Comparison of ENCODE assay signal across 8 cellular contexts in genomic region chr10:119207713-119208552, GRCh38. TPM values are rescaled to one million over a fixed set of nuclear protein-coding genes. Genes with fewer than 3 reads are reported as not detected.
DNase-seq lines count a peak whose midpoint lies in the region; ATAC-seq and TF ChIP-seq lines count a peak whose summit lies in the region.

No MANE protein-coding gene starts in this region.

- no peak overlapping the region for H3K4ac ChIP-seq in mesendoderm (ENCODE audit: low read depth, low read length)

- H2BK120ac ChIP-seq in mesendoderm (ENCODE audit: low read depth, low read length), result no peak overlapping the region

- POLR2A ChIA-PET in activated CD8-positive, alpha-beta T cell treated with anti-CD3 and anti-CD28 coated beads for 36 hours (lab: Charles Lee), result interaction anchor here (0.7 to 4.2 kb wide), 11 partner anchors 12 to 113 kb away, joined by 3 to 27 read pairs (median 5); no protein-coding TSS in a partner anchor

- CTCF ChIA-PET in Calu3 (lab: Charles Lee), result interaction anchor here (0.5 to 2.0 kb wide), 6 partner anchors 11 to 337 kb away, joined by 3 to 7 read pairs (median 4); no protein-coding TSS in a partner anchor
- CTCF ChIA-PET in activated CD8-positive, alpha-beta T cell treated with anti-CD3 and anti-CD28 coated beads for 36 hours (lab: Charles Lee), result interaction anchor here (0.7 to 5.5 kb wide), 37 partner anchors 9 to 336 kb away, joined by 3 to 49 read pairs (median 6); partner anchors contain the start of gene SFXN4

- H2BK5ac ChIP-seq in mesendoderm (ENCODE audit: low read length), result no peak overlapping the region

- H3K9ac ChIP-seq in GM23248 (peak overlapping the region; percentile 96), endodermal cell (ENCODE audit: extremely low read depth, low read length, poor library complexity, severe bottlenecking) (no peak overlapping the region), mesendoderm (ENCODE audit: low read length) (peak overlapping the region; percentile 63)

- H3K23ac ChIP-seq in mesendoderm (ENCODE audit: low read length), result no peak overlapping the region

- no TSS peak for BruUV-seq in Calu3 (replicated peaks; lab: Mats Ljungman, UMichigan)

- H3K9me3 ChIP-seq in GM23248 (ENCODE audit: low read depth) (no peaks in the 10 kb centered on the region), endodermal cell (ENCODE audit: control insufficient read depth, low read length) (no peaks in the 10 kb centered on the region)

- no peak overlapping the region for H3K18ac ChIP-seq in mesendoderm (ENCODE audit: low read length)

- H3K27me3 Mint-ChIP-seq in Calu3 (ENCODE audit: unreplicated experiment) (peaks cover 8% of the 10 kb centered on the region), endodermal cell (ENCODE audit: insufficient read depth) (peaks cover 18% of the 10 kb centered on the region)
- H3K27me3 Mint-ChIP-seq in activated CD8-positive, alpha-beta T cell treated with anti-CD3 and anti-CD28 coated beads for 36 hours, result no peaks in the 10 kb centered on the region

- H2BK15ac ChIP-seq in mesendoderm (replicated peaks; ENCODE audit: low read depth), result no peak overlapping the region

- intact Hi-C loops in Calu3 (cut with micrococcal nuclease; ENCODE audit: unreplicated experiment), result loop anchor here (10.0 kb wide), 1 partner anchor 67 kb away; no protein-coding TSS in a partner anchor
- intact Hi-C loops in activated CD8-positive, alpha-beta T cell treated with anti-CD3 and anti-CD28 coated beads for 36 hours (cut with micrococcal nuclease), result loop anchor here (2.0 to 5.0 kb wide), 4 partner anchors 63 to 389 kb away; partner anchors contain the start of gene TIAL1

- H3K4me1 ChIP-seq in GM23248 (ENCODE audit: insufficient read depth) (peaks cover 41% of the 10 kb centered on the region), endodermal cell (ENCODE audit: control insufficient read depth, insufficient read depth, low read length) (peaks cover 13% of the 10 kb centered on the region), mesendoderm (ENCODE audit: control insufficient read depth, low read depth, low read length) (peaks cover 8% of the 10 kb centered on the region)

- DNase-seq in Calu3 (peak; percentile 15), GM23248 (peak; percentile 82), NCI-H1092 (lab: John Stamatoyannopoulos, UW) (peak; percentile 14), endodermal cell (peak; percentile 87), mesendoderm (no peak), NCI-H226 (no peak)
- DNase-seq in activated CD8-positive, alpha-beta T cell treated with anti-CD3 and anti-CD28 coated beads for 36 hours, result peak; percentile 74
- peak; percentile 22 to 71 (median 45) for DNase-seq in stimulated activated naive CD4-positive, alpha-beta T cell (lab: John Stamatoyannopoulos, UW)

- H3K36me3 Mint-ChIP-seq in Calu3 (ENCODE audit: insufficient read depth, unreplicated experiment) (peaks cover 26% of the 10 kb centered on the region), endodermal cell (ENCODE audit: low read depth) (no peaks in the 10 kb centered on the region)
- no peaks in the 10 kb centered on the region for H3K36me3 Mint-ChIP-seq in activated CD8-positive, alpha-beta T cell treated with anti-CD3 and anti-CD28 coated beads for 36 hours (ENCODE audit: low read depth)

- H4K20me1 ChIP-seq in GM23248 (ENCODE audit: insufficient read depth), result no peaks in the 10 kb centered on the region

- TF ChIP-seq CTCF in Calu3 (IDR thresholded peaks at IDR 0.05; ENCODE audit: unreplicated experiment) (no peak), endodermal cell (conservative IDR thresholded peaks at IDR 0.05) (no peak)
- no peak for TF ChIP-seq CTCF in activated CD8-positive, alpha-beta T cell treated with anti-CD3 and anti-CD28 coated beads for 36 hours (IDR thresholded peaks at IDR 0.05)

- H3K56ac ChIP-seq in mesendoderm (ENCODE audit: low read length), result peak overlapping the region; percentile 73

- H3K27ac ChIP-seq in GM23248, result peak overlapping the region; percentile 84
- H3K27ac ChIP-seq in endodermal cell (ENCODE audit: low read depth, low read length), result peak overlapping the region; percentile 48
- H3K27ac ChIP-seq in mesendoderm (ENCODE audit: low read depth, low read length), result peak overlapping the region; percentile 17

- H3K9me2 ChIP-seq in GM23248 (ENCODE audit: insufficient read depth), result no peaks in the 10 kb centered on the region

- H3K9me3 Mint-ChIP-seq in Calu3 (ENCODE audit: low read depth, unreplicated experiment) (no peaks in the 10 kb centered on the region), endodermal cell (no peaks in the 10 kb centered on the region)
- H3K9me3 Mint-ChIP-seq in activated CD8-positive, alpha-beta T cell treated with anti-CD3 and anti-CD28 coated beads for 36 hours, result no peaks in the 10 kb centered on the region

- no peak overlapping the region for H3K27ac Mint-ChIP-seq in Calu3 (ENCODE audit: unreplicated experiment)
- peak overlapping the region; percentile 82 for H3K27ac Mint-ChIP-seq in activated CD8-positive, alpha-beta T cell treated with anti-CD3 and anti-CD28 coated beads for 36 hours
- H3K27ac Mint-ChIP-seq in endodermal cell, result no peak overlapping the region

- H3K36me3 ChIP-seq in GM23248 (ENCODE audit: low read depth), result no peaks in the 10 kb centered on the region
- H3K36me3 ChIP-seq in endodermal cell (ENCODE audit: control insufficient read depth, insufficient read depth, low read length), result no peaks in the 10 kb centered on the region
- H3K36me3 ChIP-seq in mesendoderm (ENCODE audit: control insufficient read depth, insufficient read depth, low read length), result no peaks in the 10 kb centered on the region

- H3K4me2 ChIP-seq in GM23248 (ENCODE audit: unreplicated experiment), result peak overlapping the region; percentile 99
- H3K4me2 ChIP-seq in mesendoderm (ENCODE audit: low read length), result peak overlapping the region; percentile 23

- in situ Hi-C loops in GM23248 (cut with MboI), result no loop called here

- H3K4me3 Mint-ChIP-seq in Calu3 (ENCODE audit: low read depth, unreplicated experiment), result peak overlapping the region; percentile 83
- peak overlapping the region; percentile 88 for H3K4me3 Mint-ChIP-seq in activated CD8-positive, alpha-beta T cell treated with anti-CD3 and anti-CD28 coated beads for 36 hours
- H3K4me3 Mint-ChIP-seq in endodermal cell, result peak overlapping the region; percentile 66

- no peak overlapping the region for H4K8ac ChIP-seq in mesendoderm (ENCODE audit: low read depth, low read length)

- peak; percentile 2 for ATAC-seq in activated CD8-positive, alpha-beta T cell treated with anti-CD3 and anti-CD28 coated beads for 36 hours

- no peaks in the 10 kb centered on the region for H3K27me3 ChIP-seq in GM23248 (replicated peaks; ENCODE audit: insufficient read depth)
- H3K27me3 ChIP-seq in endodermal cell (ENCODE audit: control insufficient read depth, insufficient read depth, low read length, poor library complexity, severe bottlenecking), result peaks cover 15% of the 10 kb centered on the region
- H3K27me3 ChIP-seq in mesendoderm (ENCODE audit: insufficient read depth, low read length, poor library complexity), result peaks cover 8% of the 10 kb centered on the region

- H2AFZ ChIP-seq in GM23248, result peak overlapping the region; percentile 57

- peaks cover 19% of the 10 kb centered on the region for H3K4me1 Mint-ChIP-seq in Calu3 (ENCODE audit: low read depth, unreplicated experiment)
- peaks cover 41% of the 10 kb centered on the region for H3K4me1 Mint-ChIP-seq in activated CD8-positive, alpha-beta T cell treated with anti-CD3 and anti-CD28 coated beads for 36 hours (ENCODE audit: low read depth)
- H3K4me1 Mint-ChIP-seq in endodermal cell, result peaks cover 53% of the 10 kb centered on the region

- peaks cover 50% of the 10 kb centered on the region for H3K79me2 ChIP-seq in GM23248 (ENCODE audit: insufficient read depth)
- no peaks in the 10 kb centered on the region for H3K79me2 ChIP-seq in mesendoderm (ENCODE audit: control insufficient read depth, insufficient read depth, low read length)

- no peak overlapping the region for H2AK5ac ChIP-seq in mesendoderm (ENCODE audit: low read length)

- H3K4me3 ChIP-seq in GM23248 (peak overlapping the region; percentile 86), endodermal cell (ENCODE audit: low read length) (peak overlapping the region; percentile 86), mesendoderm (ENCODE audit: low read length) (peak overlapping the region; percentile 46)

- H4K5ac ChIP-seq in mesendoderm (ENCODE audit: low read length), result no peak overlapping the region

- WGBS in GM23248 (ENCODE audit: low coverage in 1 of 2, low lambda C conversion rate in 2 of 2, missing lambda C conversion rate in 2 of 2), 2 experiments, result 0 to 1% methylated on average over 51 to 54 of the region's 62 CpGs
- WGBS in endodermal cell (ENCODE audit: insufficient coverage in 1 of 2, insufficient read length in 1 of 2), 2 experiments, result 0 to 1% methylated on average over 32 to 60 of the region's 62 CpGs
- WGBS in mesendoderm (ENCODE audit: extremely low coverage, insufficient coverage, low lambda C conversion rate), result no CpG with 5 or more reads among the region's 62 CpGs

- no peaks in the 10 kb centered on the region for H3K79me1 ChIP-seq in mesendoderm (ENCODE audit: low read length)

- H3F3A ChIP-seq in GM23248 (ENCODE audit: insufficient read depth), result peaks cover 34% of the 10 kb centered on the region

RNA-seq across cellular contexts. Expression of gene GRK5, which starts 0.6 kb away (rescaled TPM):
- total RNA-seq in Calu3 (2022) (2.4 and 4.4 TPM in 2 replicates), endodermal cell (10 to 100 TPM in 1 of 2 donors, 1 to 10 TPM in 1; 9.1 to 11.9 TPM)
- total RNA-seq in GM23248 (2014; rRNA removed; shearing (Covaris generic)), result 13.7 and 16.4 TPM in 2 replicates
- polyA plus RNA-seq in GM23248 (2016; fragmentation: Nextera tagmentation; extraction: Ambion mirVana), result 4.3 and 5.2 TPM in 2 replicates
- total RNA-seq in activated CD8-positive, alpha-beta T cell treated with anti-CD3 and anti-CD28 coated beads for 36 hours, result 10 to 100 TPM; 14.8 to 15.6 TPM
- polyA plus RNA-seq in endodermal cell (2013, experiment 1 of 2), result 6.1 TPM
- polyA plus RNA-seq in endodermal cell (2013, experiment 2 of 2), result 4.6 TPM
- polyA plus RNA-seq in mesendoderm (2013, experiment 1 of 2), result 2.7 TPM
- 2.7 TPM for polyA plus RNA-seq in mesendoderm (2013, experiment 2 of 2)

RNA-seq across cellular contexts. Expression of gene PRDX3, which starts 29.3 kb away (rescaled TPM):
- total RNA-seq in Calu3 (2022) (110 and 114 TPM in 2 replicates), endodermal cell (100 to 1,000 TPM; 153 to 173 TPM)
- total RNA-seq in GM23248 (2014; rRNA removed; shearing (Covaris generic)), result 246 TPM in 2 replicates
- 302 and 306 TPM in 2 replicates for polyA plus RNA-seq in GM23248 (2016; fragmentation: Nextera tagmentation; extraction: Ambion mirVana)
- 100 to 1,000 TPM; 198 to 203 TPM for total RNA-seq in activated CD8-positive, alpha-beta T cell treated with anti-CD3 and anti-CD28 coated beads for 36 hours
- polyA plus RNA-seq in endodermal cell (2013, experiment 1 of 2), result 242 TPM
- polyA plus RNA-seq in endodermal cell (2013, experiment 2 of 2), result 229 TPM
- 163 TPM for polyA plus RNA-seq in mesendoderm (2013, experiment 1 of 2)
- polyA plus RNA-seq in mesendoderm (2013, experiment 2 of 2), result 181 TPM

RNA-seq across cellular contexts. Expression of gene SFXN4, which starts 42.4 kb away (rescaled TPM):
- total RNA-seq in Calu3 (2022) (19.9 and 23.4 TPM in 2 replicates), endodermal cell (10 to 100 TPM; 18.3 to 23.2 TPM)
- 10.7 and 13.1 TPM in 2 replicates for total RNA-seq in GM23248 (2014; rRNA removed; shearing (Covaris generic))
- 17.4 and 17.6 TPM in 2 replicates for polyA plus RNA-seq in GM23248 (2016; fragmentation: Nextera tagmentation; extraction: Ambion mirVana)
- 10 to 100 TPM; 45.9 to 50.3 TPM for total RNA-seq in activated CD8-positive, alpha-beta T cell treated with anti-CD3 and anti-CD28 coated beads for 36 hours
- 15.2 TPM for polyA plus RNA-seq in endodermal cell (2013, experiment 1 of 2)
- polyA plus RNA-seq in endodermal cell (2013, experiment 2 of 2), result 13.0 TPM
- 40.0 TPM for polyA plus RNA-seq in mesendoderm (2013, experiment 1 of 2)
- polyA plus RNA-seq in mesendoderm (2013, experiment 2 of 2), result 39.8 TPM

Comparison
In these comparisons a context has a peak if more than half of its experiments do, and no peak if none do; other contexts are left out.
1. DNase-seq: peak in Calu3 (single experiment), GM23248 (single experiment), NCI-H1092 (single experiment), activated CD8-positive, alpha-beta T cell treated with anti-CD3 and anti-CD28 coated beads for 36 hours (single experiment), endodermal cell (single experiment) and stimulated activated naive CD4-positive, alpha-beta T cell (6 of 6); none in mesendoderm (single experiment) and NCI-H226 (single experiment).
2. H3K27ac ChIP-seq: peak in every context shown above with its lines; median percentile 84 in GM23248; 48 in endodermal cell; 17 in mesendoderm.
3. Peak in every context shown above with its lines, with median percentiles within 50 percentile points of each other: H3K4me3 Mint-ChIP-seq and H3K4me3 ChIP-seq.